In genomic region chr3:104438761-104439160, GRCh38 we compare ENCODE assay signal across 22 cellular contexts.
A peak's percentile ranks its signal among the peaks of the same experiment; 100 is the strongest.
DNase-seq lines count a peak whose midpoint lies in the region; ATAC-seq and TF ChIP-seq lines count a peak whose summit lies in the region.
"Had no signal": no experiment of that assay in that cellular context is flagged by ENCODE, and none has a peak within 500 bp of the region (broad histone marks: within the 10 kb centered on the region; RNA-seq: fewer than 3 reads in every experiment).

No MANE protein-coding gene starts in this region.

- H3F3A ChIP-seq in PC-3 (ENCODE audit: low read length, unreplicated experiment): peaks cover 8% of the 10 kb centered on the region

- H4K20me1 ChIP-seq in PC-3 (ENCODE audit: low read length): peaks cover 37% of the 10 kb centered on the region

- H3K4me3 ChIP-seq in H7 (ENCODE audit: insufficient read depth, low read depth, low read length): peak overlapping the region; percentile 2; the same call in 1 of the 2 replicates
- H3K4me3 ChIP-seq in PC-3 (ENCODE audit: low read length): peak overlapping the region; percentile 65
- H3K4me3 ChIP-seq: GM23248, ovary, thoracic aorta had no signal

- H2AFZ ChIP-seq in PC-3 (ENCODE audit: low read length): no peak overlapping the region
- H2AFZ ChIP-seq: GM23248 had no signal

- H3K27me3 Mint-ChIP-seq in osteocyte (ENCODE audit: unreplicated experiment): no peaks in the 10 kb centered on the region
- H3K27me3 Mint-ChIP-seq: activated CD4-positive, alpha-beta T cell treated with anti-CD3 and anti-CD28 coated beads for 36 hours; activated naive CD4-positive, alpha-beta T cell treated with anti-CD3 and anti-CD28 coated beads, Interleukin-2, amount 50 U/mL, for 24 hours had no signal

- H3K4me1 ChIP-seq in PC-3 (ENCODE audit: insufficient read depth, low read length) (peaks cover 40% of the 10 kb centered on the region), foreskin keratinocyte (peaks cover 38% of the 10 kb centered on the region)

- H3K27ac ChIP-seq in PC-3 (ENCODE audit: low read length): peak overlapping the region; percentile 89
- peak overlapping the region; percentile 98 for H3K27ac ChIP-seq in foreskin keratinocyte
- H3K27ac ChIP-seq: GM23248, ovary, thoracic aorta had no signal

- no peaks in the 10 kb centered on the region for H3K36me3 ChIP-seq in H7 (replicated peaks; ENCODE audit: control insufficient read depth, insufficient read depth, low read length)
- H3K36me3 ChIP-seq in PC-3 (ENCODE audit: low read depth, low read length): peaks cover 55% of the 10 kb centered on the region
- H3K36me3 ChIP-seq: ovary, thoracic aorta had no signal

- H3K9me2 ChIP-seq in PC-3 (replicated peaks; ENCODE audit: low read length): no peaks in the 10 kb centered on the region

- TF ChIP-seq CTCF in PC-3 (conservative IDR thresholded peaks at IDR 0.05; ENCODE audit: low read depth, low read length) (no peak), foreskin keratinocyte (conservative IDR thresholded peaks at IDR 0.05) (no peak), osteocyte (IDR thresholded peaks at IDR 0.05) (no peak)

- no peaks in the 10 kb centered on the region for H3K9me3 Mint-ChIP-seq in osteocyte (ENCODE audit: unreplicated experiment)
- H3K9me3 Mint-ChIP-seq: activated naive CD4-positive, alpha-beta T cell treated with anti-CD3 and anti-CD28 coated beads, Interleukin-2, amount 50 U/mL, for 24 hours had no signal

- H3K4me3 Mint-ChIP-seq in osteocyte (ENCODE audit: unreplicated experiment): no peak overlapping the region
- H3K4me3 Mint-ChIP-seq: activated CD4-positive, alpha-beta T cell treated with anti-CD3 and anti-CD28 coated beads for 36 hours; activated naive CD4-positive, alpha-beta T cell treated with anti-CD3 and anti-CD28 coated beads, Interleukin-2, amount 50 U/mL, for 24 hours; activated T-cell treated with anti-CD3 and anti-CD28 coated beads, Interleukin-2, amount 50 U/mL, for 72 hours; CD8-positive, alpha-beta memory T cell had no signal

- CTCF ChIA-PET in PC-3 (lab: Charles Lee): interaction anchor here (0.7 kb wide), 1 partner anchor 1093 kb away, joined by 3 read pairs; no protein-coding TSS in a partner anchor

- H3K27me3 ChIP-seq in H7 (ENCODE audit: control insufficient read depth, insufficient read depth, low read length): no peaks in the 10 kb centered on the region
- no peaks in the 10 kb centered on the region for H3K27me3 ChIP-seq in PC-3 (ENCODE audit: low read length)
- H3K27me3 ChIP-seq in foreskin keratinocyte: no peaks in the 10 kb centered on the region
- H3K27me3 ChIP-seq: ovary had no signal

- intact Hi-C loops in PC-3 (cut with micrococcal nuclease): loop anchor here (5.0 to 10.0 kb wide), 3 partner anchors 159 to 1076 kb away; no protein-coding TSS in a partner anchor

- H3K79me2 ChIP-seq in PC-3 (ENCODE audit: low read length): peaks cover 92% of the 10 kb centered on the region

- POLR2A ChIA-PET in PC-3 (lab: Charles Lee; ENCODE audit: unreplicated experiment): interaction anchor here (0.6 to 0.7 kb wide), 4 partner anchors 9 to 930 kb away, joined by 4 to 8 read pairs (median 7); no protein-coding TSS in a partner anchor

- peak overlapping the region; percentile 83 for H3K4me2 ChIP-seq in PC-3 (ENCODE audit: low read length)

- no peaks in the 10 kb centered on the region for H3K36me3 Mint-ChIP-seq in osteocyte (ENCODE audit: unreplicated experiment)
- H3K36me3 Mint-ChIP-seq: activated naive CD4-positive, alpha-beta T cell treated with anti-CD3 and anti-CD28 coated beads, Interleukin-2, amount 50 U/mL, for 24 hours; CD8-positive, alpha-beta memory T cell had no signal

- peak; percentile 8; the same call in 1 of the 2 replicates for ATAC-seq in PC-3
- ATAC-seq in foreskin keratinocyte: no peak
- ATAC-seq: activated CD4-positive, alpha-beta T cell treated with anti-CD3 and anti-CD28 coated beads for 36 hours; activated T-cell treated with anti-CD3 and anti-CD28 coated beads, Interleukin-2, amount 50 U/mL, for 72 hours had no signal

- H3K27ac Mint-ChIP-seq in osteocyte (ENCODE audit: unreplicated experiment): peak overlapping the region; percentile 25
- H3K27ac Mint-ChIP-seq: activated CD4-positive, alpha-beta T cell treated with anti-CD3 and anti-CD28 coated beads for 36 hours; activated naive CD4-positive, alpha-beta T cell treated with anti-CD3 and anti-CD28 coated beads, Interleukin-2, amount 50 U/mL, for 24 hours; activated T-cell treated with anti-CD3 and anti-CD28 coated beads, Interleukin-2, amount 50 U/mL, for 72 hours; CD8-positive, alpha-beta memory T cell had no signal

- peaks cover 44% of the 10 kb centered on the region for H3K4me1 Mint-ChIP-seq in osteocyte (ENCODE audit: unreplicated experiment)
- H3K4me1 Mint-ChIP-seq: activated CD4-positive, alpha-beta T cell treated with anti-CD3 and anti-CD28 coated beads for 36 hours; activated naive CD4-positive, alpha-beta T cell treated with anti-CD3 and anti-CD28 coated beads, Interleukin-2, amount 50 U/mL, for 24 hours; CD8-positive, alpha-beta memory T cell had no signal

- no peak for DNase-seq in H7
- no peak for DNase-seq in PC-3
- DNase-seq in foreskin keratinocyte: no peak
- DNase-seq in osteocyte (ENCODE audit: extremely low spot score, unreplicated experiment): no peak
- DNase-seq in C1 segment of cervical spinal cord (lab: John Stamatoyannopoulos, UW): no peak
- DNase-seq in NOMO-1 (lab: John Stamatoyannopoulos, UW; ENCODE audit: unreplicated experiment in 2 of 2): no peak
- no peak for DNase-seq in 8988T
- DNase-seq: activated CD4-positive, alpha-beta T cell treated with anti-CD3 and anti-CD28 coated beads for 36 hours; activated T-cell treated with anti-CD3 and anti-CD28 coated beads, Interleukin-2, amount 50 U/mL, for 72 hours; CD8-positive, alpha-beta memory T cell; DMS53; GM23248; head of caudate nucleus; islet precursor cell; Karpas-422; NCI-H1092; NCI-H2029; NK-92 treated with Interleukin-12 subunit alpha and Interleukin-12 subunit beta, amount 100 ng/mL, for 24 hours; ovary; SW 1271 had no signal

- BruUV-seq in PC-3 (replicated peaks; lab: Mats Ljungman, UMichigan): no TSS peak

- H3K9ac ChIP-seq in PC-3 (ENCODE audit: low read length): peak overlapping the region; percentile 83
- H3K9ac ChIP-seq: GM23248 had no signal

- H3K9me3 ChIP-seq in PC-3 (ENCODE audit: low read length): no peaks in the 10 kb centered on the region
- H3K9me3 ChIP-seq: ovary, thoracic aorta had no signal
